ENCODE assay signal across 1 cellular context in genomic region chr5:10317825-10318682, GRCh38.
A peak's percentile ranks its signal among the peaks of the same experiment; 100 is the strongest.
TF ChIP-seq lines count a peak whose summit lies in the region.

No MANE protein-coding gene starts in this region.

TF ChIP-seq in K562, 482 proteins besides CTCF, POLR2A, EP300 and RAD21 (continued from another document):
- TF ChIP-seq ZMIZ1 (IDR thresholded peaks at IDR 0.05; ENCODE audit: low read depth in 2 of 2, low read length in 2 of 2) (0 out of 4 replicates have a peak, but pooled peaks of 1 of the 2 experiments have one; percentile 33), MTA1 (IDR thresholded peaks at IDR 0.05; ENCODE audit: borderline replicate concordance) (no peak), MLX (CRISPR knock-in tag; conservative IDR thresholded peaks at IDR 0.05) (no peak), NCOR1 (IDR thresholded peaks at IDR 0.05) (peak; percentile 35), ZFX (CRISPR knock-in tag; IDR thresholded peaks at IDR 0.05) (peak; percentile 44), ZNF146 (CRISPR knock-in tag; IDR thresholded peaks at IDR 0.05; ENCODE audit: unreplicated experiment) (no peak), VEZF1 (CRISPR knock-in tag; IDR thresholded peaks at IDR 0.05) (no peak; the same call in 1 of the 2 replicates), RBM22 (IDR thresholded peaks at IDR 0.05; ENCODE audit: low read depth, low read length, poor library complexity, severe bottlenecking) (no peak), CBFA2T3 (IDR thresholded peaks at IDR 0.05) (peak; percentile 75), POLR2H (tag; IDR thresholded peaks at IDR 0.05; ENCODE audit: low read depth) (no peak), CEBPG (CRISPR knock-in tag; IDR thresholded peaks at IDR 0.05) (no peak), CEBPG (tag; conservative IDR thresholded peaks at IDR 0.05 in 1 of 2, IDR thresholded peaks at IDR 0.05 in 1 of 2) (peak in 1 of 2 experiments; percentile 47; a peak in 1 of 4 replicates), MYC (IDR thresholded peaks at IDR 0.05; ENCODE audit: low read depth, low read length) (peak; percentile 33; the same call in 1 of the 2 replicates), MYC (CRISPR knock-in tag; IDR thresholded peaks at IDR 0.05; ENCODE audit: borderline replicate concordance, low read depth) (no peak), FUS (optimal IDR thresholded peaks at IDR 0.05; ENCODE audit: low read depth, low read length) (no peak), ARID1B (IDR thresholded peaks at IDR 0.05) (peak; percentile 62; the same call in 1 of the 2 replicates), HDAC1 (IDR thresholded peaks at IDR 0.05) (peak in 1 of 2 experiments; percentile 23; a peak in 2 of 4 replicates), RNF2 (IDR thresholded peaks at IDR 0.05) (no peak), SAFB2 (IDR thresholded peaks at IDR 0.05; ENCODE audit: borderline replicate concordance, low read depth, low read length, severe bottlenecking) (no peak), POLR3G (IDR thresholded peaks at IDR 0.05; ENCODE audit: extremely low read depth, insufficient read length, insufficient replicate concordance) (no peak), SMAD3 (CRISPR knock-in tag; conservative IDR thresholded peaks at IDR 0.05) (no peak), TAF1 (IDR thresholded peaks at IDR 0.05; ENCODE audit: control insufficient read depth, extremely low read depth, insufficient read depth, low read length, severe bottlenecking) (no peak), PBX2 (CRISPR knock-in tag; IDR thresholded peaks at IDR 0.05; ENCODE audit: low read depth) (no peak), PBX2 (tag; conservative IDR thresholded peaks at IDR 0.05; ENCODE audit: low read depth) (peak; percentile 84), PKNOX1 (IDR thresholded peaks at IDR 0.05) (peak; percentile 78), FOSL1 (tag; conservative IDR thresholded peaks at IDR 0.05) (peak; percentile 56), KLF13 (tag; IDR thresholded peaks at IDR 0.05; ENCODE audit: borderline replicate concordance, low read depth) (no peak), NEUROD1 (IDR thresholded peaks at IDR 0.05; ENCODE audit: borderline replicate concordance, low read depth, low read length, partially characterized antibody) (peak; percentile 45), ARNT (IDR thresholded peaks at IDR 0.05) (peak in 1 of 2 experiments; percentile 46; a peak in 1 of 4 replicates), ZKSCAN1 (IDR thresholded peaks at IDR 0.05; ENCODE audit: low read depth, low read length) (no peak), ZNF764 (CRISPR knock-in tag; IDR thresholded peaks at IDR 0.05; ENCODE audit: low read depth) (no peak), ZNF740 (CRISPR knock-in tag; IDR thresholded peaks at IDR 0.05) (no peak), ZNF740 (tag; IDR thresholded peaks at IDR 0.05) (0 out of 4 replicates have a peak, but pooled peaks of 1 of the 2 experiments have one; percentile 21), PHTF2 (CRISPR knock-in tag; IDR thresholded peaks at IDR 0.05) (no peak), NFE2L1 (tag; IDR thresholded peaks at IDR 0.05; ENCODE audit: borderline replicate concordance, low read depth) (no peak), XRCC3 (IDR thresholded peaks at IDR 0.05) (no peak), NFE2 (IDR thresholded peaks at IDR 0.05; ENCODE audit: low read depth) (peak; percentile 59; the same call in 1 of the 2 replicates), CREB3 (tag; conservative IDR thresholded peaks at IDR 0.05; ENCODE audit: low read depth) (peak; percentile 53; the same call in 1 of the 2 replicates), ATF3 (IDR thresholded peaks at IDR 0.05) (peak; percentile 67), ATF3 (CRISPR knock-in tag; conservative IDR thresholded peaks at IDR 0.05) (no peak), MEIS2 (IDR thresholded peaks at IDR 0.05; ENCODE audit: partially characterized antibody) (peak; percentile 93), TRIM28 (IDR thresholded peaks at IDR 0.05) (0 out of 2 replicates have a peak, but pooled peaks have one; percentile 29), ARID3A (IDR thresholded peaks at IDR 0.05; ENCODE audit: borderline replicate concordance, low read depth, low read length) (peak; percentile 54; the same call in 1 of the 2 replicates), SMARCA4 (IDR thresholded peaks at IDR 0.05) (peak; percentile 63), ZNF134 (CRISPR knock-in tag; conservative IDR thresholded peaks at IDR 0.05) (no peak), ZNF561 (CRISPR knock-in tag; conservative IDR thresholded peaks at IDR 0.05) (no peak), EP400 (IDR thresholded peaks at IDR 0.05) (peak; percentile 62), TCF3 (CRISPR knock-in tag; IDR thresholded peaks at IDR 0.05) (peak; percentile 58), DMBX1 (CRISPR knock-in tag; IDR thresholded peaks at IDR 0.05; ENCODE audit: borderline replicate concordance) (peak; percentile 87)
